ENCODE assay signal across 11 cellular contexts in the genomic region with DNA sequence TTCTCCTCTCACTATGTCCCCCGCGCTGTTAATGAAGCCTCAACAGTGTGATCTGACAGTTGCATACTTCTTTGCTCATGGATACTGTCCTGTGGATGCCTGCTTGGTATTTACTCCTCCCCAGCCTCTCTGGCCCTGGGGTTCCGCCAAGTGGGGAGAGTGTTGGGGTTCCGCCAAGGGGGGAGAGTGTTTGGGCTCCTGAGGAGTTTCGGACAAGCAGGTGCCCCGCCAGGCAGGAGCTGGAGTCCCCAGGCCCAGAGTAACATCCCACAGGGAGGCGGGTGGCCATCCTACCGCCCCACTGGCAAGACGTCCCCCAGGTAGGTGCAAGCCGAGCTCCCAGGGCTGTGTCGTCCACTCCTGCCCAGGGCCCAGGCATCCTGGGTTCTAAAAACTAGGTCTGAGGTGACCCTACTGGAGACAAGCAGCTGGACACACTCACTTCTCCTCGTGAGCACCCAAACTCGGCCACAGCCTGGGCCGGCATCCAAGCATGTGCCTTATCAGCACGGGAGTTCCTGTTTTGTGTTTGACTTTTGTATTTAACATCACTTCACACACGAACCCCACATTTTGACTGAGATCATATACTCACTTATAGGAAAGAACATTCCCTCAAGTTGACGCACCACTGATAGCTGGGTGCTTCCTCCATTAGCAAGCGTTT. TPM values are rescaled to one million over a fixed set of nuclear protein-coding genes. Genes with fewer than 3 reads are reported as not detected.
DNase-seq lines count a peak whose midpoint lies in the region; ATAC-seq and TF ChIP-seq lines count a peak whose summit lies in the region.
"Had no signal": no experiment of that assay in that cellular context is flagged by ENCODE, and none has a peak within 500 bp of the region (broad histone marks: within the 10 kb centered on the region; RNA-seq: fewer than 3 reads in every experiment).

No MANE protein-coding gene starts in this region.

- no peak overlapping the region for H3K4me3 Mint-ChIP-seq in activated CD8-positive, alpha-beta T cell treated with anti-CD3 and anti-CD28 coated beads, Interleukin-2, amount 10 ng/mL, durations not matched to agents 7 days and 5 days
- H3K4me3 Mint-ChIP-seq in activated CD8-positive, alpha-beta T cell treated with anti-CD3 and anti-CD28 coated beads for 36 hours, result no peak overlapping the region
- H3K4me3 Mint-ChIP-seq: brain had no signal

- H3K4me1 ChIP-seq in transverse colon, result no peaks in the 10 kb centered on the region

- H3K27me3 Mint-ChIP-seq in activated CD8-positive, alpha-beta T cell treated with anti-CD3 and anti-CD28 coated beads, Interleukin-2, amount 10 ng/mL, durations not matched to agents 7 days and 5 days (ENCODE audit: low read depth), result peaks cover 33% of the 10 kb centered on the region
- H3K27me3 Mint-ChIP-seq in activated CD8-positive, alpha-beta T cell treated with anti-CD3 and anti-CD28 coated beads for 36 hours, result peaks cover 24% of the 10 kb centered on the region
- H3K27me3 Mint-ChIP-seq: brain had no signal

- TF ChIP-seq POLR2A in transverse colon (IDR thresholded peaks at IDR 0.05), result no peak

- no peaks in the 10 kb centered on the region for H3K36me3 Mint-ChIP-seq in activated CD8-positive, alpha-beta T cell treated with anti-CD3 and anti-CD28 coated beads, Interleukin-2, amount 10 ng/mL, durations not matched to agents 7 days and 5 days (ENCODE audit: low read depth)
- no peaks in the 10 kb centered on the region for H3K36me3 Mint-ChIP-seq in activated CD8-positive, alpha-beta T cell treated with anti-CD3 and anti-CD28 coated beads for 36 hours (ENCODE audit: low read depth)
- H3K36me3 Mint-ChIP-seq: brain had no signal

- intact Hi-C loops in activated CD8-positive, alpha-beta T cell treated with anti-CD3 and anti-CD28 coated beads for 36 hours (cut with micrococcal nuclease), result no loop called here
- intact Hi-C loops in transverse colon (cut with DNase I; ENCODE audit: low total_unique reads), result no loop called here

- peak; percentile 11 for DNase-seq in activated CD8-positive, alpha-beta T cell treated with anti-CD3 and anti-CD28 coated beads, Interleukin-2, amount 10 ng/mL, durations not matched to agents 7 days and 5 days
- DNase-seq in activated CD8-positive, alpha-beta T cell treated with anti-CD3 and anti-CD28 coated beads for 36 hours, result no peak
- DNase-seq in amniotic epithelial cell (ENCODE audit: low read depth) (peak; percentile 74), iris pigment epithelial cell (ENCODE audit: low read depth) (peak; percentile 75), transverse colon (peak; percentile 11), NCI-H510A (lab: John Stamatoyannopoulos, UW) (no peak), NCI-H2227 treated with DMSO at 0.1 percent for 48 hours (lab: John Stamatoyannopoulos, UW) (no peak)
- DNase-seq: hippocampal formation, NCI-H2171 treated with DMSO at 0.1 percent for 48 hours had no signal

- in situ Hi-C loops in transverse colon (cut with MboI; ENCODE audit: low pct_ligation_motif_present in 1 of 4, low pct_unique_long_range_greater_than_20kb in 1 of 4, low sequenced_read_pairs in 3 of 4), result no loop called here

- WGBS in transverse colon (ENCODE audit: low coverage in 1 of 2), 2 donors, result 50 to 60% methylated on average over 2 to 18 of the region's 18 CpGs

- no peaks in the 10 kb centered on the region for H3K4me1 Mint-ChIP-seq in activated CD8-positive, alpha-beta T cell treated with anti-CD3 and anti-CD28 coated beads, Interleukin-2, amount 10 ng/mL, durations not matched to agents 7 days and 5 days (ENCODE audit: low read depth)
- H3K4me1 Mint-ChIP-seq in activated CD8-positive, alpha-beta T cell treated with anti-CD3 and anti-CD28 coated beads for 36 hours (ENCODE audit: low read depth), result no peaks in the 10 kb centered on the region

- H3K9me3 ChIP-seq in transverse colon, result no peaks in the 10 kb centered on the region

- peaks cover 30% of the 10 kb centered on the region for H3K27me3 ChIP-seq in transverse colon

- CTCF ChIA-PET in activated CD8-positive, alpha-beta T cell treated with anti-CD3 and anti-CD28 coated beads, Interleukin-2, amount 10 ng/mL, durations not matched to agents 7 days and 5 days (lab: Charles Lee), result interaction anchor here (0.8 kb wide), 1 partner anchor 51 kb away, joined by 3 read pairs; no protein-coding TSS in a partner anchor
- CTCF ChIA-PET in activated CD8-positive, alpha-beta T cell treated with anti-CD3 and anti-CD28 coated beads for 36 hours (lab: Charles Lee), result interaction anchor here (0.9 kb wide), 1 partner anchor 61 kb away, joined by 3 read pairs; no protein-coding TSS in a partner anchor

- no peak overlapping the region for H3K27ac Mint-ChIP-seq in activated CD8-positive, alpha-beta T cell treated with anti-CD3 and anti-CD28 coated beads, Interleukin-2, amount 10 ng/mL, durations not matched to agents 7 days and 5 days
- no peak overlapping the region for H3K27ac Mint-ChIP-seq in activated CD8-positive, alpha-beta T cell treated with anti-CD3 and anti-CD28 coated beads for 36 hours

- no peak overlapping the region for H3K27ac ChIP-seq in transverse colon

- no peaks in the 10 kb centered on the region for H3K9me3 Mint-ChIP-seq in activated CD8-positive, alpha-beta T cell treated with anti-CD3 and anti-CD28 coated beads, Interleukin-2, amount 10 ng/mL, durations not matched to agents 7 days and 5 days (ENCODE audit: insufficient read depth)
- no peaks in the 10 kb centered on the region for H3K9me3 Mint-ChIP-seq in activated CD8-positive, alpha-beta T cell treated with anti-CD3 and anti-CD28 coated beads for 36 hours

- POLR2A ChIA-PET in activated CD8-positive, alpha-beta T cell treated with anti-CD3 and anti-CD28 coated beads, Interleukin-2, amount 10 ng/mL, durations not matched to agents 7 days and 5 days (lab: Charles Lee), result no interaction called here
- POLR2A ChIA-PET in activated CD8-positive, alpha-beta T cell treated with anti-CD3 and anti-CD28 coated beads for 36 hours (lab: Charles Lee), result no interaction called here

- no peak for TF ChIP-seq EP300 in transverse colon (IDR thresholded peaks at IDR 0.05; ENCODE audit: low read depth)

- no peak for TF ChIP-seq CTCF in activated CD8-positive, alpha-beta T cell treated with anti-CD3 and anti-CD28 coated beads for 36 hours (IDR thresholded peaks at IDR 0.05)
- no peak for TF ChIP-seq CTCF in transverse colon (IDR thresholded peaks at IDR 0.05)

- ATAC-seq in activated CD8-positive, alpha-beta T cell treated with anti-CD3 and anti-CD28 coated beads, Interleukin-2, amount 10 ng/mL, durations not matched to agents 7 days and 5 days, result no peak
- ATAC-seq in activated CD8-positive, alpha-beta T cell treated with anti-CD3 and anti-CD28 coated beads for 36 hours, result no peak
- no peak for ATAC-seq in GM18873 (IDR thresholded peaks at IDR 0.05; ENCODE audit: low FRiP score, unreplicated experiment)

- no peak overlapping the region for H3K4me3 ChIP-seq in transverse colon

- H3K36me3 ChIP-seq in transverse colon, result no peaks in the 10 kb centered on the region

RNA-seq across cellular contexts. Expression of a gene that starts 34.2 kb away (rescaled TPM):
- not detected for total RNA-seq in activated CD8-positive, alpha-beta T cell treated with anti-CD3 and anti-CD28 coated beads, Interleukin-2, amount 10 ng/mL, durations not matched to agents 7 days and 5 days
- total RNA-seq in activated CD8-positive, alpha-beta T cell treated with anti-CD3 and anti-CD28 coated beads for 36 hours, result 1 to 10 TPM in 1 of 2 experiments, under 1 TPM in 1; 0.97 to 1.9 TPM
- 1 to 10 TPM in 1 of 4 donors, under 1 TPM in 2, not detected in 1; 0.16 to 2.8 (median 0.27) TPM for total RNA-seq in transverse colon

Comparison
In these comparisons a context has a peak if more than half of its experiments do, and no peak if none do; other contexts are left out.
1. DNase-seq: peak in activated CD8-positive, alpha-beta T cell treated with anti-CD3 and anti-CD28 coated beads, Interleukin-2, amount 10 ng/mL, durations not matched to agents 7 days and 5 days (single experiment), amniotic epithelial cell (single experiment), iris pigment epithelial cell (single experiment) and transverse colon (single experiment); none in activated CD8-positive, alpha-beta T cell treated with anti-CD3 and anti-CD28 coated beads for 36 hours (single experiment), NCI-H510A (single experiment) and NCI-H2227 treated with DMSO at 0.1 percent for 48 hours (single experiment).